Comparison of ENCODE assay signal across 8 cellular contexts in genomic region chr20:56343861-56344381, GRCh38. TPM values are rescaled to one million over a fixed set of nuclear protein-coding genes. Genes with fewer than 3 reads are reported as not detected.
DNase-seq lines count a peak whose midpoint lies in the region; ATAC-seq, FAIRE-seq and TF ChIP-seq lines count a peak whose summit lies in the region.

No MANE protein-coding gene starts in this region.

- 5% methylated on average over 39 of the region's 41 CpGs for WGBS in K562 (ENCODE audit: insufficient coverage, low coverage, missing lambda C conversion rate)

- H3K36me3 ChIP-seq in OCI-LY3 (replicated peaks; ENCODE audit: low read depth, low read length) (no peaks in the 10 kb centered on the region), K562 (ENCODE audit: control insufficient read depth, insufficient read depth, low read length) (no peaks in the 10 kb centered on the region)

- H3K4me1 Mint-ChIP-seq in CD4-positive, alpha-beta T cell (ENCODE audit: low read depth): peaks cover 10% of the 10 kb centered on the region

- H3K9me1 ChIP-seq in K562 (ENCODE audit: control insufficient read depth, insufficient read depth, low read length): no peaks in the 10 kb centered on the region

- no TSS peak for BruUV-seq in K562 (replicated peaks; lab: Mats Ljungman, UMichigan)

- H3K79me2 ChIP-seq in OCI-LY3 (ENCODE audit: low read length): no peaks in the 10 kb centered on the region
- H3K79me2 ChIP-seq in K562 (ENCODE audit: control insufficient read depth, insufficient read depth, low read length): no peaks in the 10 kb centered on the region

- no peaks in the 10 kb centered on the region for H3K9me3 ChIP-seq in CD4-positive, alpha-beta T cell (ENCODE audit: control insufficient read depth, low read length)
- H3K9me3 ChIP-seq in OCI-LY3 (ENCODE audit: insufficient read depth, low read length) (no peaks in the 10 kb centered on the region), K562 (replicated peaks; ENCODE audit: control insufficient read depth, insufficient read depth, low read depth, low read length) (no peaks in the 10 kb centered on the region)

- no peak overlapping the region for H3K27ac Mint-ChIP-seq in CD4-positive, alpha-beta T cell

- peak in 7 of 10 experiments; percentile 8 to 42 (median 13) for DNase-seq in CD4-positive, alpha-beta T cell
- DNase-seq in K562 (ENCODE audit: extremely low read depth in 1 of 4, low spot score in 3 of 4) (peak; percentile 76 to 83 (median 82)), iris pigment epithelial cell (ENCODE audit: low read depth) (peak; percentile 57), HCEC 1CT (no peak), DMS114 treated with DMSO at 0.1 percent for 48 hours (lab: John Stamatoyannopoulos, UW; ENCODE audit: unreplicated experiment) (no peak)
- DNase-seq in stimulated activated CD4-positive, alpha-beta T cell treated with anti-CD3 and anti-CD28 coated beads, Interleukin-4, amount 100 ng/mL, for 48 hours (ENCODE audit: low read depth in 2 of 2): peak; percentile 34 to 51

- H2AFZ ChIP-seq in OCI-LY3 (ENCODE audit: low read depth, low read length) (no peak overlapping the region), K562 (ENCODE audit: low read depth, low read length) (peak overlapping the region; percentile 64)

- H3K9me3 Mint-ChIP-seq in CD4-positive, alpha-beta T cell: no peaks in the 10 kb centered on the region

- in situ Hi-C loops in K562 (cut with MboI): loop anchor here (10.0 kb wide), 2 partner anchors 89 to 1659 kb away; no protein-coding TSS in a partner anchor

- peaks cover 31% of the 10 kb centered on the region for H3K27me3 ChIP-seq in CD4-positive, alpha-beta T cell (ENCODE audit: control insufficient read depth, insufficient read depth, low read length)
- peaks cover 11% of the 10 kb centered on the region for H3K27me3 ChIP-seq in OCI-LY3 (ENCODE audit: low read depth, low read length)
- H3K27me3 ChIP-seq in K562 (ENCODE audit: control insufficient read depth in 2 of 2, insufficient read depth in 2 of 2, low read length in 2 of 2): peaks cover 3 to 20% of the 10 kb centered on the region in 2 experiments; a peak in 2 of 5 replicates

- H3K36me3 Mint-ChIP-seq in CD4-positive, alpha-beta T cell (ENCODE audit: low read depth): no peaks in the 10 kb centered on the region

- no peak for TF ChIP-seq EP300 in K562 (IDR thresholded peaks at IDR 0.05; ENCODE audit: low read length)

- H3K4me1 ChIP-seq in OCI-LY3 (ENCODE audit: low read length) (peaks cover 3% of the 10 kb centered on the region), K562 (replicated peaks in 1 of 2; ENCODE audit: control insufficient read depth in 2 of 2, insufficient read depth in 2 of 2, low read length in 2 of 2) (peaks cover 0 to 6% of the 10 kb centered on the region in 2 experiments; a peak in 2 of 5 replicates)

- intact Hi-C loops in CD4-positive, alpha-beta T cell (cut with DNase I, micrococcal nuclease): loop anchor here in 1 of 2 experiments (5.0 kb wide), 1 partner anchor 1662 kb away; no protein-coding TSS in a partner anchor
- intact Hi-C loops in K562 (cut with micrococcal nuclease): loop anchor here (2.0 to 5.0 kb wide), 4 partner anchors 95 to 1695 kb away; partner anchors contain the start of gene MC3R

- H3K9ac ChIP-seq in OCI-LY3 (ENCODE audit: low read length) (no peak overlapping the region), K562 (ENCODE audit: insufficient read depth in 1 of 2, low read depth in 2 of 2, low read length in 2 of 2) (peak overlapping the region in 1 of 2 experiments; percentile 55; a peak in 1 of 4 replicates)

- H3K4me2 ChIP-seq in OCI-LY3 (ENCODE audit: low read length) (no peak overlapping the region), K562 (ENCODE audit: insufficient read depth, low read length) (peak overlapping the region; percentile 58)

- no peak overlapping the region for H3K4me3 Mint-ChIP-seq in CD4-positive, alpha-beta T cell

- H3K4me3 ChIP-seq in OCI-LY3 (ENCODE audit: low read length): no peak overlapping the region
- no peak overlapping the region for H3K4me3 ChIP-seq in K562

- CTCF ChIA-PET in CD4-positive, alpha-beta T cell (lab: Charles Lee): no interaction called here
- CTCF ChIA-PET in K562 (lab: Yijun Ruan, JAX; ENCODE audit: low intra/inter-chr PET ratio): interaction anchor here (0.7 to 0.8 kb wide), 4 partner anchors 95 to 1694 kb away, joined by 3 to 5 read pairs (median 4); partner anchors contain the start of gene MC3R

- TF ChIP-seq POLR2A in K562 (conservative IDR thresholded peaks at IDR 0.05): no peak

- no peak for FAIRE-seq in K562 (lab: Jason Lieb, UNC)

- peak; percentile 61 for ATAC-seq in CD4-positive, alpha-beta T cell (ENCODE audit: poor library complexity)
- peak; percentile 85 for ATAC-seq in GM19397 (IDR thresholded peaks at IDR 0.05; ENCODE audit: unreplicated experiment)
- ATAC-seq in K562: peak; percentile 100

- peak; percentile 27 for TF ChIP-seq CTCF in CD4-positive, alpha-beta T cell (IDR thresholded peaks at IDR 0.05)
- TF ChIP-seq CTCF in OCI-LY3 (IDR thresholded peaks at IDR 0.05; ENCODE audit: low read depth, low read length) (peak; percentile 43), K562 (IDR thresholded peaks at IDR 0.05 in 2 of 3, conservative IDR thresholded peaks at IDR 0.05 in 1 of 3; ENCODE audit: insufficient read depth in 2 of 3, low read depth in 1 of 3, low read length in 3 of 3) (peak; percentile 84 to 88 (median 85))

- POLR2A ChIA-PET in CD4-positive, alpha-beta T cell (lab: Charles Lee): no interaction called here
- POLR2A ChIA-PET in K562 (lab: Yijun Ruan, JAX): interaction anchor here (0.6 to 0.9 kb wide), 2 partner anchors 15 to 41 kb away, joined by 3 to 4 read pairs; partner anchors contain the start of gene FAM210B

- no peak overlapping the region for H3K27ac ChIP-seq in CD4-positive, alpha-beta T cell (ENCODE audit: low read depth, low read length)
- H3K27ac ChIP-seq in OCI-LY3 (ENCODE audit: low read length) (no peak overlapping the region), K562 (ENCODE audit: extremely low read depth, low read depth, low read length) (no peak overlapping the region)

- H3K27me3 Mint-ChIP-seq in CD4-positive, alpha-beta T cell: peaks cover 83% of the 10 kb centered on the region

- H4K20me1 ChIP-seq in OCI-LY3 (ENCODE audit: insufficient read depth, low read length) (peaks cover 2% of the 10 kb centered on the region; the same call in 1 of the 2 replicates), K562 (replicated peaks; ENCODE audit: control insufficient read depth, insufficient read depth, low read length) (no peaks in the 10 kb centered on the region)

- TF ChIP-seq RAD21 in K562 (CRISPR knock-in tag; conservative IDR thresholded peaks at IDR 0.05 in 1 of 2, IDR thresholded peaks at IDR 0.05 in 1 of 2): peak; percentile 72 to 90

RNA-seq across cellular contexts. Expression of gene FAM210B, which starts 14.9 kb away (rescaled TPM):
- 10 to 100 TPM; 14.4 to 14.7 TPM for total RNA-seq in CD4-positive, alpha-beta T cell
- total RNA-seq in K562 (2011; cell fraction: chromatin; rRNA removed; ENCODE audit: low replicate concordance): 34.2 and 45.4 TPM in 2 replicates
- total RNA-seq in K562 (2011; cell fraction: nucleolus; rRNA removed): 42.5 and 44.3 TPM in 2 replicates
- 54.1 and 75.7 TPM in 2 replicates for total RNA-seq in K562 (2011; cell fraction: nucleoplasm; rRNA removed)
- 42.1 and 45.8 TPM in 2 replicates for total RNA-seq in K562 (2014; rRNA removed)
- 58.1 and 61.2 TPM in 2 replicates for total RNA-seq in K562 (2014; rRNA removed; fragmentation: Illumina TruSeq; extraction: Trizol)
- 37.5 and 39.0 TPM in 2 replicates for total RNA-seq in K562 (2015; rRNA removed; fragmentation: Illumina TruSeq; extraction: Trizol)
- 47.6 and 53.9 TPM in 2 replicates for total RNA-seq in K562 (2021)
- 69.9 and 87.3 TPM in 2 replicates for polyA plus RNA-seq in K562 (2011; rRNA removed)
- polyA plus RNA-seq in K562 (2011; cell fraction: cytosol; rRNA removed): 37.8 and 50.3 TPM in 2 replicates
- polyA plus RNA-seq in K562 (2011; cell fraction: nucleus; rRNA removed): 22.8 and 26.7 TPM in 2 replicates
- polyA plus RNA-seq in K562 (2012): 44.3 and 72.0 TPM in 2 replicates
- 69.3 and 83.3 TPM in 2 replicates for polyA plus RNA-seq in K562 (2014; fragmentation: Illumina TruSeq; extraction: Trizol)
- polyA plus RNA-seq in K562 (2014; fragmentation: Nextera tagmentation; extraction: Ambion mirVana): 10 to 100 TPM; 12.1 to 21.4 TPM
- polyA plus RNA-seq in K562 (2014; rRNA removed): 56.0 and 60.7 TPM in 2 replicates
- 46.0 and 53.8 TPM in 2 replicates for polyA minus RNA-seq in K562 (2011; rRNA and poly(A)+ RNA removed)
- polyA minus RNA-seq in K562 (2011; cell fraction: cytosol; rRNA and poly(A)+ RNA removed): 20.9 and 25.4 TPM in 2 replicates
- polyA minus RNA-seq in K562 (2011; cell fraction: nucleus; rRNA and poly(A)+ RNA removed): 19.5 and 23.7 TPM in 2 replicates

RNA-seq across cellular contexts. Expression of gene AURKA, which starts 48.1 kb away (rescaled TPM):
- total RNA-seq in CD4-positive, alpha-beta T cell: under 1 TPM; 0.25 to 0.36 TPM
- 35.2 and 46.4 TPM in 2 replicates for total RNA-seq in K562 (2011; cell fraction: chromatin; rRNA removed; ENCODE audit: low replicate concordance)
- total RNA-seq in K562 (2011; cell fraction: nucleolus; rRNA removed): 29.4 and 33.6 TPM in 2 replicates
- total RNA-seq in K562 (2011; cell fraction: nucleoplasm; rRNA removed): 34.9 and 36.8 TPM in 2 replicates
- 72.7 and 78.4 TPM in 2 replicates for total RNA-seq in K562 (2014; rRNA removed)
- total RNA-seq in K562 (2014; rRNA removed; fragmentation: Illumina TruSeq; extraction: Trizol): 113 and 126 TPM in 2 replicates
- 102 and 105 TPM in 2 replicates for total RNA-seq in K562 (2015; rRNA removed; fragmentation: Illumina TruSeq; extraction: Trizol)
- total RNA-seq in K562 (2021): 97.4 and 101 TPM in 2 replicates
- polyA plus RNA-seq in K562 (2011; rRNA removed): 112 and 148 TPM in 2 replicates
- 82.8 and 98.1 TPM in 2 replicates for polyA plus RNA-seq in K562 (2011; cell fraction: cytosol; rRNA removed)
- 52.9 and 65.0 TPM in 2 replicates for polyA plus RNA-seq in K562 (2011; cell fraction: nucleus; rRNA removed)
- polyA plus RNA-seq in K562 (2012): 70.5 and 75.3 TPM in 2 replicates
- 128 and 162 TPM in 2 replicates for polyA plus RNA-seq in K562 (2014; fragmentation: Illumina TruSeq; extraction: Trizol)
- polyA plus RNA-seq in K562 (2014; fragmentation: Nextera tagmentation; extraction: Ambion mirVana): 100 to 1,000 TPM; 130 to 153 TPM
- 105 and 106 TPM in 2 replicates for polyA plus RNA-seq in K562 (2014; rRNA removed)
- polyA minus RNA-seq in K562 (2011; rRNA and poly(A)+ RNA removed): 99.4 and 104 TPM in 2 replicates
- polyA minus RNA-seq in K562 (2011; cell fraction: cytosol; rRNA and poly(A)+ RNA removed): 43.0 and 57.1 TPM in 2 replicates
- 16.3 and 31.1 TPM in 2 replicates for polyA minus RNA-seq in K562 (2011; cell fraction: nucleus; rRNA and poly(A)+ RNA removed)

RNA-seq across cellular contexts. Expression of gene CSTF1, which starts 48.5 kb away (rescaled TPM):
- 10 to 100 TPM; 20.7 to 21.8 TPM for total RNA-seq in CD4-positive, alpha-beta T cell
- 81.3 and 104 TPM in 2 replicates for total RNA-seq in K562 (2011; cell fraction: chromatin; rRNA removed; ENCODE audit: low replicate concordance)
- total RNA-seq in K562 (2011; cell fraction: nucleolus; rRNA removed): 51.9 and 54.7 TPM in 2 replicates
- total RNA-seq in K562 (2011; cell fraction: nucleoplasm; rRNA removed): 67.5 and 68.8 TPM in 2 replicates
- total RNA-seq in K562 (2014; rRNA removed) (30.8 and 36.3 TPM in 2 replicates), K562 (2014; rRNA removed; fragmentation: Illumina TruSeq; extraction: Trizol) (53.4 and 55.2 TPM in 2 replicates), K562 (2015; rRNA removed; fragmentation: Illumina TruSeq; extraction: Trizol) (43.7 and 45.6 TPM in 2 replicates), K562 (2021) (44.4 and 48.9 TPM in 2 replicates)
- polyA plus RNA-seq in K562 (2011; rRNA removed) (76.6 and 92.5 TPM in 2 replicates), K562 (2014; fragmentation: Illumina TruSeq; extraction: Trizol) (48.1 and 56.6 TPM in 2 replicates), K562 (2014; fragmentation: Nextera tagmentation; extraction: Ambion mirVana) (100 to 1,000 TPM in 1 of 2 experiments, 10 to 100 TPM in 1; 74.1 to 110 TPM), K562 (2014; rRNA removed) (33.5 and 40.7 TPM in 2 replicates)
- 77.7 and 92.2 TPM in 2 replicates for polyA plus RNA-seq in K562 (2011; cell fraction: cytosol; rRNA removed)
- polyA plus RNA-seq in K562 (2011; cell fraction: nucleus; rRNA removed): 81.7 and 87.2 TPM in 2 replicates
- 31.3 and 43.1 TPM in 2 replicates for polyA plus RNA-seq in K562 (2012)
- 157 and 159 TPM in 2 replicates for polyA minus RNA-seq in K562 (2011; rRNA and poly(A)+ RNA removed)
- polyA minus RNA-seq in K562 (2011; cell fraction: cytosol; rRNA and poly(A)+ RNA removed): 48.8 and 68.1 TPM in 2 replicates
- polyA minus RNA-seq in K562 (2011; cell fraction: nucleus; rRNA and poly(A)+ RNA removed): 30.7 and 57.5 TPM in 2 replicates

Comparison
In these comparisons a context has a peak if more than half of its experiments do, and no peak if none do; other contexts are left out.
1. DNase-seq: peak in CD4-positive, alpha-beta T cell (7 of 10), K562 (4 of 4), iris pigment epithelial cell (single experiment) and stimulated activated CD4-positive, alpha-beta T cell treated with anti-CD3 and anti-CD28 coated beads, Interleukin-4, amount 100 ng/mL, for 48 hours (2 of 2); none in HCEC 1CT (single experiment) and DMS114 treated with DMSO at 0.1 percent for 48 hours (single experiment).
2. CTCF ChIP-seq: peak in every context shown above with its lines; median percentile 85 in K562; 43 in OCI-LY3; 27 in CD4-positive, alpha-beta T cell.
3. RNA of gene AURKA, which starts 48.1 kb away (total RNA-seq): 29.4 to 126 TPM in K562; 0.25 to 0.36 TPM in CD4-positive, alpha-beta T cell; every median in the first group is over 10 times any median in the second.
4. Peak in every context shown above with its lines, with median percentiles within 50 percentile points of each other: ATAC-seq.